In the genomic region with DNA sequence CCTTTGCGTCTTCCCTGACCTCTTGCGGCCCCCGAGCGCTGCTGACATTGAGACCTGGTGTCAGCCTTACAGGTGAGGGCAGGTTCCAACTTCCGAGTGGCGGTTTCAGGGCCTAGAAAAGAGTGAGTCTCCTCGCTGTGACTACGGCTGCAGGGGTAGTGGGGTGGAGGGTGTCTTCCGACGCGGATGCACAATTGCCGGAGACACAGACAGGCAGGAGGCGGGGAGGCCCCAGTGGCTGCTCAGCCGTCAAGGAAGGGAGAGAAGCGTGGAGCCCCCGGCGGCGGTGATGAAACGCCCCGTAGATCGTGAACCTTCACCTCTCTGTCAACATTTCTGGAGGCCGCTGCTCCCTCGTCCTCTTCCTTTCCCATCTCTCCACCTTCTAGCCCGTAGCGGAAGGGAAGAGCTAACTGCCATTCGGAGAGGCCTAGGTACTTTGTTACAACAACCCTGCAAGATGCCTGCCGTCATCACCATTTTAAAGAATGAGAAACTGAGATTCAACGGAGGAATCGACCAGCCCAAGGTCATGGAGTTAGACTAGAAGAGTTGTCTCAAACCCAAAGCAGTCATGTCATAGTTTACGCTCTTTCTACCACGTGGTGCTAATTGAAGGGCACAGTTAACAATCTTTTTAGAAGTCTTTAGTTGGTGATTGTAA, we compare ENCODE assay signal across 8 cellular contexts. TPM values are rescaled to one million over a fixed set of nuclear protein-coding genes. Genes with fewer than 3 reads are reported as not detected.
DNase-seq lines count a peak whose midpoint lies in the region; ATAC-seq and TF ChIP-seq lines count a peak whose summit lies in the region.

No MANE protein-coding gene starts in this region.

- H3K4me1 ChIP-seq in NT2/D1 (ENCODE audit: insufficient read depth, insufficient read length): no peaks in the 10 kb centered on the region
- peaks cover 16% of the 10 kb centered on the region for H3K4me1 ChIP-seq in effector memory CD4-positive, alpha-beta T cell (ENCODE audit: control insufficient read depth, insufficient read depth, low read length, poor library complexity, severe bottlenecking)

- peak overlapping the region; percentile 100 for H3K9ac ChIP-seq in NT2/D1 (ENCODE audit: insufficient read length, low read depth)

- H3K27ac Mint-ChIP-seq in activated CD8-positive, alpha-beta memory T cell treated with anti-CD3 and anti-CD28 coated beads, Interleukin-2, amount 10 ng/mL, durations not matched to agents 7 days and 5 days: peak overlapping the region; percentile 100
- H3K27ac Mint-ChIP-seq in nephron: peak overlapping the region; percentile 62 to 100 (median 99)

- no peaks in the 10 kb centered on the region for H3K27me3 ChIP-seq in NT2/D1 (ENCODE audit: insufficient read depth, insufficient read length)
- no peaks in the 10 kb centered on the region for H3K27me3 ChIP-seq in effector memory CD4-positive, alpha-beta T cell (replicated peaks; ENCODE audit: control insufficient read depth, insufficient read depth, low read length, poor library complexity, severe bottlenecking)

- peaks cover 36% of the 10 kb centered on the region for H3K4me1 Mint-ChIP-seq in activated CD8-positive, alpha-beta memory T cell treated with anti-CD3 and anti-CD28 coated beads, Interleukin-2, amount 10 ng/mL, durations not matched to agents 7 days and 5 days
- H3K4me1 Mint-ChIP-seq in nephron: peaks cover 20% of the 10 kb centered on the region

- no peaks in the 10 kb centered on the region for H3K9me3 Mint-ChIP-seq in activated CD8-positive, alpha-beta memory T cell treated with anti-CD3 and anti-CD28 coated beads, Interleukin-2, amount 10 ng/mL, durations not matched to agents 7 days and 5 days (ENCODE audit: low read depth)
- H3K9me3 Mint-ChIP-seq in nephron: no peaks in the 10 kb centered on the region

- H3K4me3 ChIP-seq in NT2/D1 (ENCODE audit: insufficient read length, low read depth): peak overlapping the region; percentile 94
- peak overlapping the region; percentile 94 for H3K4me3 ChIP-seq in effector memory CD4-positive, alpha-beta T cell (ENCODE audit: insufficient read depth, low read depth, low read length, poor library complexity, severe bottlenecking)

- H3K36me3 Mint-ChIP-seq in activated CD8-positive, alpha-beta memory T cell treated with anti-CD3 and anti-CD28 coated beads, Interleukin-2, amount 10 ng/mL, durations not matched to agents 7 days and 5 days: peaks cover 21% of the 10 kb centered on the region
- peaks cover 11% of the 10 kb centered on the region for H3K36me3 Mint-ChIP-seq in nephron (ENCODE audit: low read depth)

- CTCF ChIA-PET in activated CD8-positive, alpha-beta memory T cell treated with anti-CD3 and anti-CD28 coated beads, Interleukin-2, amount 10 ng/mL, durations not matched to agents 7 days and 5 days (lab: Charles Lee): interaction anchor here (1.1 kb wide), 1 partner anchor 13 kb away, joined by 3 read pairs; no protein-coding TSS in a partner anchor

- H3K4me3 Mint-ChIP-seq in activated CD8-positive, alpha-beta memory T cell treated with anti-CD3 and anti-CD28 coated beads, Interleukin-2, amount 10 ng/mL, durations not matched to agents 7 days and 5 days: peak overlapping the region; percentile 97
- H3K4me3 Mint-ChIP-seq in nephron: peak overlapping the region; percentile 92 to 97 (median 94)

- ATAC-seq in activated CD8-positive, alpha-beta memory T cell treated with anti-CD3 and anti-CD28 coated beads, Interleukin-2, amount 10 ng/mL, durations not matched to agents 7 days and 5 days: peak; percentile 38
- peak; percentile 9 for ATAC-seq in HG02571 (IDR thresholded peaks at IDR 0.05; ENCODE audit: unreplicated experiment)

- no peak for DNase-seq in activated CD8-positive, alpha-beta memory T cell treated with anti-CD3 and anti-CD28 coated beads, Interleukin-2, amount 10 ng/mL, durations not matched to agents 7 days and 5 days
- no peak for DNase-seq in activated CD8-positive, alpha-beta memory T cell treated with anti-CD3 and anti-CD28 coated beads, Interleukin-2, amount 50 U/mL, for 48 hours
- DNase-seq in NT2/D1 (ENCODE audit: low read depth, low spot score) (no peak), middle frontal gyrus (ENCODE audit: extremely low spot score, low spot score) (no peak), NCI-H524 (lab: John Stamatoyannopoulos, UW) (no peak)
- no peak for DNase-seq in effector memory CD4-positive, alpha-beta T cell

- H3K9me3 ChIP-seq in NT2/D1 (ENCODE audit: insufficient read depth, low read length): no peaks in the 10 kb centered on the region
- H3K9me3 ChIP-seq in effector memory CD4-positive, alpha-beta T cell (ENCODE audit: control insufficient read depth, low read length): no peaks in the 10 kb centered on the region

- no peaks in the 10 kb centered on the region for H3K27me3 Mint-ChIP-seq in activated CD8-positive, alpha-beta memory T cell treated with anti-CD3 and anti-CD28 coated beads, Interleukin-2, amount 10 ng/mL, durations not matched to agents 7 days and 5 days
- no peaks in the 10 kb centered on the region for H3K27me3 Mint-ChIP-seq in nephron (ENCODE audit: low read depth)

- peak overlapping the region; percentile 99 for H3K27ac ChIP-seq in effector memory CD4-positive, alpha-beta T cell (ENCODE audit: insufficient read depth, low read length, poor library complexity, severe bottlenecking)

- peaks cover 40% of the 10 kb centered on the region for H3K36me3 ChIP-seq in NT2/D1 (ENCODE audit: insufficient read depth, insufficient read length, low read length)
- H3K36me3 ChIP-seq in effector memory CD4-positive, alpha-beta T cell (ENCODE audit: control insufficient read depth, insufficient read depth, low read length): peaks cover 3% of the 10 kb centered on the region

- TF ChIP-seq CTCF in nephron (IDR thresholded peaks at IDR 0.05; ENCODE audit: unreplicated experiment in 3 of 3): no peak

RNA-seq across cellular contexts. Expression of a gene that starts 0.5 kb away (rescaled TPM):
- total RNA-seq in activated CD8-positive, alpha-beta memory T cell treated with anti-CD3 and anti-CD28 coated beads, Interleukin-2, amount 10 ng/mL, durations not matched to agents 7 days and 5 days: 10 to 100 TPM; 64.0 to 68.7 TPM

RNA-seq across cellular contexts. Expression of a gene that starts 9.8 kb away (rescaled TPM):
- 100 to 1,000 TPM; 142 to 246 TPM for total RNA-seq in activated CD8-positive, alpha-beta memory T cell treated with anti-CD3 and anti-CD28 coated beads, Interleukin-2, amount 10 ng/mL, durations not matched to agents 7 days and 5 days

RNA-seq across cellular contexts. Expression of a gene that starts 48.3 kb away (rescaled TPM):
- 10 to 100 TPM; 52.5 to 72.5 TPM for total RNA-seq in activated CD8-positive, alpha-beta memory T cell treated with anti-CD3 and anti-CD28 coated beads, Interleukin-2, amount 10 ng/mL, durations not matched to agents 7 days and 5 days

RNA-seq across cellular contexts. Expression of a gene that starts 50.0 kb away (rescaled TPM):
- 100 to 1,000 TPM in 1 of 2 experiments, 10 to 100 TPM in 1; 96.5 to 103 TPM for total RNA-seq in activated CD8-positive, alpha-beta memory T cell treated with anti-CD3 and anti-CD28 coated beads, Interleukin-2, amount 10 ng/mL, durations not matched to agents 7 days and 5 days

RNA-seq across cellular contexts. Expression of a gene that starts 54.5 kb away (rescaled TPM):
- total RNA-seq in activated CD8-positive, alpha-beta memory T cell treated with anti-CD3 and anti-CD28 coated beads, Interleukin-2, amount 10 ng/mL, durations not matched to agents 7 days and 5 days: not detected
